ENCODE assay signal across 8 cellular contexts in genomic region chr6:46419576-46420002, GRCh38.
A peak's percentile ranks its signal among the peaks of the same experiment; 100 is the strongest.
DNase-seq lines count a peak whose midpoint lies in the region; ATAC-seq and TF ChIP-seq lines count a peak whose summit lies in the region.

No MANE protein-coding gene starts in this region.

- no peaks in the 10 kb centered on the region for H3K9me3 Mint-ChIP-seq in WTC11

- DNase-seq in BJ (ENCODE audit: low read depth), result no peak
- peak; percentile 34 for DNase-seq in GM13977 (ENCODE audit: low spot score)
- peak; percentile 22 for DNase-seq in NCI-H2171 (lab: John Stamatoyannopoulos, UW)
- peak; percentile 38 for DNase-seq in WTC11 (ENCODE audit: low spot score)
- peak; percentile 86 for DNase-seq in globus pallidus (ENCODE audit: low spot score)
- peak; percentile 62 for DNase-seq in prostate gland (ENCODE audit: low spot score)

- CTCF ChIA-PET in BJ (lab: Yijun Ruan, JAX) (interaction anchor here (0.5 to 4.8 kb wide), 13 partner anchors 9 to 571 kb away, joined by 3 to 29 read pairs (median 4); partner anchors contain the start of gene RCAN2), WTC11 (lab: Charles Lee) (interaction anchor here (1.2 to 1.7 kb wide), 2 partner anchors 72 to 236 kb away, joined by 5 to 13 read pairs; partner anchors contain the start of gene RCAN2)

- intact Hi-C loops in prostate gland (cut with DNase I), result loop anchor here (2.0 kb wide), 2 partner anchors 71 to 207 kb away; partner anchors contain the start of gene RCAN2

- H3K4me3 Mint-ChIP-seq in WTC11, result no peak overlapping the region

- TF ChIP-seq CTCF in BJ (IDR thresholded peaks at IDR 0.05; ENCODE audit: insufficient read depth, low read depth, low read length) (peak; percentile 76), GM13977 (IDR thresholded peaks at IDR 0.05; ENCODE audit: extremely low read depth, insufficient read depth, missing control alignments) (peak; percentile 73), WTC11 (IDR thresholded peaks at IDR 0.05) (no peak; the same call in none of the 2 replicates), prostate gland (IDR thresholded peaks at IDR 0.05) (peak; percentile 37 to 84 (median 74))

- no peaks in the 10 kb centered on the region for H3K9me3 ChIP-seq in prostate gland

- WGBS in prostate gland, result 0% methylated on average over 2 of the region's 2 CpGs

- no peaks in the 10 kb centered on the region for H3K4me1 ChIP-seq in prostate gland (replicated peaks)

- no peaks in the 10 kb centered on the region for H3K36me3 Mint-ChIP-seq in WTC11

- no peaks in the 10 kb centered on the region for H3K27me3 Mint-ChIP-seq in WTC11 (ENCODE audit: low read depth)

- in situ Hi-C loops in GM13977 (cut with MboI; ENCODE audit: low pct_unique_long_range_greater_than_20kb, low sequenced_read_pairs, unreplicated experiment), result loop anchor here (10.0 kb wide), 1 partner anchor 185 kb away; no protein-coding TSS in a partner anchor

- H3K27me3 ChIP-seq in BJ (ENCODE audit: control insufficient read depth, insufficient read depth, low read length) (0 out of 2 replicates have a peak, but pooled peaks cover 2% of the 10 kb centered on the region), prostate gland (replicated peaks; ENCODE audit: insufficient read depth) (no peaks in the 10 kb centered on the region)

- no peak for TF ChIP-seq POLR2A in prostate gland (IDR thresholded peaks at IDR 0.05)

- ATAC-seq in WTC11 (0 out of 2 replicates have a peak, but pooled peaks have one; percentile 28), GM21825 (IDR thresholded peaks at IDR 0.05; ENCODE audit: unreplicated experiment) (no peak), GM19351 (IDR thresholded peaks at IDR 0.05; ENCODE audit: unreplicated experiment) (no peak)

- peaks cover 15% of the 10 kb centered on the region for H3K4me1 Mint-ChIP-seq in WTC11

- H3K27ac Mint-ChIP-seq in WTC11, result no peak overlapping the region

- H3K27ac ChIP-seq in prostate gland, result no peak overlapping the region

- H3K4me3 ChIP-seq in BJ (ENCODE audit: low read depth, low read length) (no peak overlapping the region), prostate gland (no peak overlapping the region)

- POLR2A ChIA-PET in BJ (lab: Charles Lee) (no interaction called here), WTC11 (lab: Charles Lee) (interaction anchor here (0.7 kb wide), 1 partner anchor 233 kb away, joined by 3 read pairs; no protein-coding TSS in a partner anchor)

- H3K36me3 ChIP-seq in BJ (ENCODE audit: control insufficient read depth, insufficient read depth, low read length) (no peaks in the 10 kb centered on the region), prostate gland (no peaks in the 10 kb centered on the region)

TF ChIP-seq in WTC11, 78 proteins besides CTCF, POLR2A, EP300 and RAD21:
- TF ChIP-seq ZNF425 (CRISPR knock-in tag; conservative IDR thresholded peaks at IDR 0.05) (no peak), CREM (CRISPR knock-in tag; IDR thresholded peaks at IDR 0.05) (no peak), HMGA2 (CRISPR knock-in tag; IDR thresholded peaks at IDR 0.05) (peak; percentile 62; the same call in 1 of the 2 replicates)
